Comparison of ENCODE assay signal across 3 cellular contexts in the genomic region with DNA sequence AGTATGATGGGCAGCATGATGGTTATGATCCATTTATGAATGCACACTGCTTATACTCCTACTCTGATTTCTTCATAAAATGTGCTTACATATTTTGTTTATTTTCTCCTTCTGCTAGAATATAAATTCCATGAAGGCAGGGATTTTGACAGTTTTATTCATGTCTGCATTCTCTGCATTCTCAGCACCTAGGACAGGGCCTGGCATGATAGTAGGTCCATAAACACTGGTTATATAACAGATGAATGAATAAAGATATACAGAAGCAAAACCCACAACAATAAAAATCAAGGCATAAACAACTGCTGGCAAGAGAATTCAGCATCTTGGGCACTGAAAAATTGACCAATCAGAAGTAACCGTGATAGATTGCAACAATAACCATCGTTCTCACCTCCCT.
TF ChIP-seq lines count a peak whose summit lies in the region.

No MANE protein-coding gene starts in this region.

TF ChIP-seq in SK-N-SH, 30 proteins besides CTCF, POLR2A, EP300 and RAD21 (continued from another document):
- TF ChIP-seq, protein P1, sequence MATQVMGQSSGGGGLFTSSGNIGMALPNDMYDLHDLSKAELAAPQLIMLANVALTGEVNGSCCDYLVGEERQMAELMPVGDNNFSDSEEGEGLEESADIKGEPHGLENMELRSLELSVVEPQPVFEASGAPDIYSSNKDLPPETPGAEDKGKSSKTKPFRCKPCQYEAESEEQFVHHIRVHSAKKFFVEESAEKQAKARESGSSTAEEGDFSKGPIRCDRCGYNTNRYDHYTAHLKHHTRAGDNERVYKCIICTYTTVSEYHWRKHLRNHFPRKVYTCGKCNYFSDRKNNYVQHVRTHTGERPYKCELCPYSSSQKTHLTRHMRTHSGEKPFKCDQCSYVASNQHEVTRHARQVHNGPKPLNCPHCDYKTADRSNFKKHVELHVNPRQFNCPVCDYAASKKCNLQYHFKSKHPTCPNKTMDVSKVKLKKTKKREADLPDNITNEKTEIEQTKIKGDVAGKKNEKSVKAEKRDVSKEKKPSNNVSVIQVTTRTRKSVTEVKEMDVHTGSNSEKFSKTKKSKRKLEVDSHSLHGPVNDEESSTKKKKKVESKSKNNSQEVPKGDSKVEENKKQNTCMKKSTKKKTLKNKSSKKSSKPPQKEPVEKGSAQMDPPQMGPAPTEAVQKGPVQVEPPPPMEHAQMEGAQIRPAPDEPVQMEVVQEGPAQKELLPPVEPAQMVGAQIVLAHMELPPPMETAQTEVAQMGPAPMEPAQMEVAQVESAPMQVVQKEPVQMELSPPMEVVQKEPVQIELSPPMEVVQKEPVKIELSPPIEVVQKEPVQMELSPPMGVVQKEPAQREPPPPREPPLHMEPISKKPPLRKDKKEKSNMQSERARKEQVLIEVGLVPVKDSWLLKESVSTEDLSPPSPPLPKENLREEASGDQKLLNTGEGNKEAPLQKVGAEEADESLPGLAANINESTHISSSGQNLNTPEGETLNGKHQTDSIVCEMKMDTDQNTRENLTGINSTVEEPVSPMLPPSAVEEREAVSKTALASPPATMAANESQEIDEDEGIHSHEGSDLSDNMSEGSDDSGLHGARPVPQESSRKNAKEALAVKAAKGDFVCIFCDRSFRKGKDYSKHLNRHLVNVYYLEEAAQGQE (IDR thresholded peaks at IDR 0.05; ENCODE audit: low read depth, low read length), result peak; percentile 68
- TF ChIP-seq TCF12 (IDR thresholded peaks at IDR 0.05), result no peak

TF ChIP-seq in SK-N-SH treated with all-trans-retinoic acid at 6 μM for 48 hours, 23 proteins besides CTCF, POLR2A, EP300 and RAD21 (continued from another document):
- TF ChIP-seq, protein P2, sequence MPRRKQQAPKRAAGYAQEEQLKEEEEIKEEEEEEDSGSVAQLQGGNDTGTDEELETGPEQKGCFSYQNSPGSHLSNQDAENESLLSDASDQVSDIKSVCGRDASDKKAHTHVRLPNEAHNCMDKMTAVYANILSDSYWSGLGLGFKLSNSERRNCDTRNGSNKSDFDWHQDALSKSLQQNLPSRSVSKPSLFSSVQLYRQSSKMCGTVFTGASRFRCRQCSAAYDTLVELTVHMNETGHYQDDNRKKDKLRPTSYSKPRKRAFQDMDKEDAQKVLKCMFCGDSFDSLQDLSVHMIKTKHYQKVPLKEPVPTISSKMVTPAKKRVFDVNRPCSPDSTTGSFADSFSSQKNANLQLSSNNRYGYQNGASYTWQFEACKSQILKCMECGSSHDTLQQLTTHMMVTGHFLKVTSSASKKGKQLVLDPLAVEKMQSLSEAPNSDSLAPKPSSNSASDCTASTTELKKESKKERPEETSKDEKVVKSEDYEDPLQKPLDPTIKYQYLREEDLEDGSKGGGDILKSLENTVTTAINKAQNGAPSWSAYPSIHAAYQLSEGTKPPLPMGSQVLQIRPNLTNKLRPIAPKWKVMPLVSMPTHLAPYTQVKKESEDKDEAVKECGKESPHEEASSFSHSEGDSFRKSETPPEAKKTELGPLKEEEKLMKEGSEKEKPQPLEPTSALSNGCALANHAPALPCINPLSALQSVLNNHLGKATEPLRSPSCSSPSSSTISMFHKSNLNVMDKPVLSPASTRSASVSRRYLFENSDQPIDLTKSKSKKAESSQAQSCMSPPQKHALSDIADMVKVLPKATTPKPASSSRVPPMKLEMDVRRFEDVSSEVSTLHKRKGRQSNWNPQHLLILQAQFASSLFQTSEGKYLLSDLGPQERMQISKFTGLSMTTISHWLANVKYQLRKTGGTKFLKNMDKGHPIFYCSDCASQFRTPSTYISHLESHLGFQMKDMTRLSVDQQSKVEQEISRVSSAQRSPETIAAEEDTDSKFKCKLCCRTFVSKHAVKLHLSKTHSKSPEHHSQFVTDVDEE (CRISPR knock-in tag; IDR thresholded peaks at IDR 0.05), result no peak
- TF ChIP-seq TCF4 (CRISPR knock-in tag; IDR thresholded peaks at IDR 0.05; ENCODE audit: borderline replicate concordance), result no peak
- TF ChIP-seq ZNF70 (CRISPR knock-in tag; IDR thresholded peaks at IDR 0.05), result no peak
- TF ChIP-seq ZFP3 (CRISPR knock-in tag; IDR thresholded peaks at IDR 0.05), result no peak
- no peak for TF ChIP-seq CSDC2 (CRISPR knock-in tag; IDR thresholded peaks at IDR 0.05)
- no peak for TF ChIP-seq BACH2 (CRISPR knock-in tag; IDR thresholded peaks at IDR 0.05; ENCODE audit: borderline replicate concordance)
- no peak for TF ChIP-seq ESRRG (CRISPR knock-in tag; IDR thresholded peaks at IDR 0.05)
- TF ChIP-seq ISL1 (CRISPR knock-in tag; IDR thresholded peaks at IDR 0.05), result no peak
- TF ChIP-seq OSR1 (CRISPR knock-in tag; IDR thresholded peaks at IDR 0.05), result no peak
- TF ChIP-seq ZFP30 (CRISPR knock-in tag; IDR thresholded peaks at IDR 0.05), result no peak
- no peak for TF ChIP-seq PPARA (CRISPR knock-in tag; IDR thresholded peaks at IDR 0.05; ENCODE audit: borderline replicate concordance)
- no peak for TF ChIP-seq ZNF8 (CRISPR knock-in tag; IDR thresholded peaks at IDR 0.05)
- TF ChIP-seq, protein P3, sequence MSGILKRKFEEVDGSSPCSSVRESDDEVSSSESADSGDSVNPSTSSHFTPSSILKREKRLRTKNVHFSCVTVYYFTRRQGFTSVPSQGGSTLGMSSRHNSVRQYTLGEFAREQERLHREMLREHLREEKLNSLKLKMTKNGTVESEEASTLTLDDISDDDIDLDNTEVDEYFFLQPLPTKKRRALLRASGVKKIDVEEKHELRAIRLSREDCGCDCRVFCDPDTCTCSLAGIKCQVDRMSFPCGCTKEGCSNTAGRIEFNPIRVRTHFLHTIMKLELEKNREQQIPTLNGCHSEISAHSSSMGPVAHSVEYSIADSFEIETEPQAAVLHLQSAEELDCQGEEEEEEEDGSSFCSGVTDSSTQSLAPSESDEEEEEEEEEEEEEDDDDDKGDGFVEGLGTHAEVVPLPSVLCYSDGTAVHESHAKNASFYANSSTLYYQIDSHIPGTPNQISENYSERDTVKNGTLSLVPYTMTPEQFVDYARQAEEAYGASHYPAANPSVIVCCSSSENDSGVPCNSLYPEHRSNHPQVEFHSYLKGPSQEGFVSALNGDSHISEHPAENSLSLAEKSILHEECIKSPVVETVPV (CRISPR knock-in tag; IDR thresholded peaks at IDR 0.05), result no peak
- no peak for TF ChIP-seq SNAI2 (CRISPR knock-in tag; IDR thresholded peaks at IDR 0.05)
- TF ChIP-seq, protein P4, sequence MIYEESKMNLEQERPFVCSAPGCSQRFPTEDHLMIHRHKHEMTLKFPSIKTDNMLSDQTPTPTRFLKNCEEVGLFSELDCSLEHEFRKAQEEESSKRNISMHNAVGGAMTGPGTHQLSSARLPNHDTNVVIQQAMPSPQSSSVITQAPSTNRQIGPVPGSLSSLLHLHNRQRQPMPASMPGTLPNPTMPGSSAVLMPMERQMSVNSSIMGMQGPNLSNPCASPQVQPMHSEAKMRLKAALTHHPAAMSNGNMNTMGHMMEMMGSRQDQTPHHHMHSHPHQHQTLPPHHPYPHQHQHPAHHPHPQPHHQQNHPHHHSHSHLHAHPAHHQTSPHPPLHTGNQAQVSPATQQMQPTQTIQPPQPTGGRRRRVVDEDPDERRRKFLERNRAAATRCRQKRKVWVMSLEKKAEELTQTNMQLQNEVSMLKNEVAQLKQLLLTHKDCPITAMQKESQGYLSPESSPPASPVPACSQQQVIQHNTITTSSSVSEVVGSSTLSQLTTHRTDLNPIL (CRISPR knock-in tag; IDR thresholded peaks at IDR 0.05; ENCODE audit: low read depth), result no peak

TF ChIP-seq in Ishikawa, 13 proteins besides CTCF, POLR2A, EP300 and RAD21 (continued from another document):
- TF ChIP-seq, protein P5, sequence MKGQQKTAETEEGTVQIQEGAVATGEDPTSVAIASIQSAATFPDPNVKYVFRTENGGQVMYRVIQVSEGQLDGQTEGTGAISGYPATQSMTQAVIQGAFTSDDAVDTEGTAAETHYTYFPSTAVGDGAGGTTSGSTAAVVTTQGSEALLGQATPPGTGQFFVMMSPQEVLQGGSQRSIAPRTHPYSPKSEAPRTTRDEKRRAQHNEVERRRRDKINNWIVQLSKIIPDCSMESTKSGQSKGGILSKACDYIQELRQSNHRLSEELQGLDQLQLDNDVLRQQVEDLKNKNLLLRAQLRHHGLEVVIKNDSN (IDR thresholded peaks at IDR 0.05), result no peak
- TF ChIP-seq TAF1 (IDR thresholded peaks at IDR 0.05; ENCODE audit: low read depth) (no peak), TEAD4 (IDR thresholded peaks at IDR 0.05) (peak; percentile 96), CREB1 (IDR thresholded peaks at IDR 0.05; ENCODE audit: low read depth) (no peak), TCF12 (IDR thresholded peaks at IDR 0.05; ENCODE audit: low read depth) (no peak), FOXM1 (IDR thresholded peaks at IDR 0.05; ENCODE audit: borderline replicate concordance, low read depth) (no peak), NFIC (IDR thresholded peaks at IDR 0.05) (no peak)
- TF ChIP-seq, protein P1 (IDR thresholded peaks at IDR 0.05; ENCODE audit: low read depth), result peak; percentile 88
TF ChIP-seq in Ishikawa: peak in this region for 2.
